1 cellular context compared by ENCODE assay signal in the genomic region with DNA sequence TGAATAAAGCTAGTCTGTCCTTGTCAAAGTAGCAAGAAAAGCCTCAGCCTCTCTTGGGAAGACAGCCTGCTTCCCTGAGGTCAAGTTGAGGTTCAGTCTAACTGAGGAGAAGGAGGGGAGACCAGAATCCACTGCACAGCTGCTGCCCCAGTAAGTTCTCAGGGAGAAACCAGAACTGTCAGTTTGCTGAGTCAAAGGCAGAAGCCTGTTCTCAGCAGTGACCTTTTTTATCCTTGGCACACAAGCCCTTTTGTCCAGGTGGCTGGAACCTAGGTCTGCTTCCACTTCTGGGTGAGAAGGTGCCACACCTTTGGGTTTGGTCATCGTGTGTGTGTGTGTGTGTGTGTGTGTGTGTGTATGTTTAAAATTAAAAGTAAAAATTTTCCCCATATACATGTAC.
TF ChIP-seq lines count a peak whose summit lies in the region.

No MANE protein-coding gene starts in this region.

TF ChIP-seq in GM12878, 131 proteins besides CTCF, POLR2A, EP300 and RAD21 (continues in another document):
- TF ChIP-seq LARP7 (IDR thresholded peaks at IDR 0.05) (no peak), TCF3 (IDR thresholded peaks at IDR 0.05; ENCODE audit: borderline replicate concordance, insufficient read depth, low read depth, low read length) (peak; percentile 97), STAT1 (conservative IDR thresholded peaks at IDR 0.05) (no peak), HDGF (IDR thresholded peaks at IDR 0.05) (no peak), ZBED1 (IDR thresholded peaks at IDR 0.05; ENCODE audit: borderline replicate concordance) (peak; percentile 88; the same call in 1 of the 2 replicates), IKZF2 (IDR thresholded peaks at IDR 0.05) (peak; percentile 82 to 84), JUND (IDR thresholded peaks at IDR 0.05; ENCODE audit: low read depth, low read length) (no peak), ATF7 (IDR thresholded peaks at IDR 0.05; ENCODE audit: low read depth) (no peak), SREBF1 (IDR thresholded peaks at IDR 0.05; ENCODE audit: low read length) (no peak), EZH2 (IDR thresholded peaks at IDR 0.05; ENCODE audit: borderline replicate concordance, control insufficient read depth, low read depth, low read length) (no peak), NBN (IDR thresholded peaks at IDR 0.05) (no peak), JUNB (IDR thresholded peaks at IDR 0.05) (peak; percentile 88), TCF7 (IDR thresholded peaks at IDR 0.05; ENCODE audit: borderline replicate concordance) (no peak), CHD1 (IDR thresholded peaks at IDR 0.05; ENCODE audit: low read depth, low read length) (no peak), GATAD2B (conservative IDR thresholded peaks at IDR 0.05; ENCODE audit: low read depth) (0 out of 2 replicates have a peak, but pooled peaks have one; percentile 55), EED (IDR thresholded peaks at IDR 0.05; ENCODE audit: low read depth) (peak; percentile 99), TARDBP (IDR thresholded peaks at IDR 0.05; ENCODE audit: borderline replicate concordance) (0 out of 2 replicates have a peak, but pooled peaks have one; percentile 30), BHLHE40 (IDR thresholded peaks at IDR 0.05; ENCODE audit: borderline replicate concordance in 1 of 2, low read depth in 2 of 2, low read length in 1 of 2) (peak in 1 of 2 experiments; percentile 5; a peak in 1 of 4 replicates), BCL11A (IDR thresholded peaks at IDR 0.05; ENCODE audit: low read depth, low read length) (peak; percentile 90), ZSCAN29 (IDR thresholded peaks at IDR 0.05) (no peak), PAX5 (IDR thresholded peaks at IDR 0.05; ENCODE audit: borderline replicate concordance, low read depth, low read length) (peak; percentile 78; the same call in 1 of the 2 replicates), TCF12 (IDR thresholded peaks at IDR 0.05; ENCODE audit: low read depth, low read length) (peak; percentile 99), YY1 (IDR thresholded peaks at IDR 0.05; ENCODE audit: low read depth, low read length) (0 out of 2 replicates have a peak, but pooled peaks have one; percentile 15), FOS (IDR thresholded peaks at IDR 0.05; ENCODE audit: borderline replicate concordance, extremely low read depth, insufficient read length) (no peak), IKZF1 (conservative IDR thresholded peaks at IDR 0.05) (peak; percentile 81), SMAD1 (IDR thresholded peaks at IDR 0.05; ENCODE audit: low read depth, partially characterized antibody) (no peak), NFIC (IDR thresholded peaks at IDR 0.05; ENCODE audit: low read depth, low read length) (no peak), IRF4 (IDR thresholded peaks at IDR 0.05; ENCODE audit: low read depth, low read length) (peak; percentile 92), WRNIP1 (IDR thresholded peaks at IDR 0.05; ENCODE audit: borderline replicate concordance, low read depth, low read length) (no peak), POLR2AphosphoS5 (IDR thresholded peaks at IDR 0.05; ENCODE audit: low read length) (peak; percentile 61), MEF2A (IDR thresholded peaks at IDR 0.05; ENCODE audit: insufficient read depth, low read depth, low read length) (peak; percentile 60; the same call in 1 of the 2 replicates), CBX3 (IDR thresholded peaks at IDR 0.05; ENCODE audit: borderline replicate concordance, low read depth) (no peak), RCOR1 (conservative IDR thresholded peaks at IDR 0.05; ENCODE audit: low read depth, low read length) (no peak), NR2F1 (conservative IDR thresholded peaks at IDR 0.05) (peak; percentile 84)
- TF ChIP-seq, protein P1, sequence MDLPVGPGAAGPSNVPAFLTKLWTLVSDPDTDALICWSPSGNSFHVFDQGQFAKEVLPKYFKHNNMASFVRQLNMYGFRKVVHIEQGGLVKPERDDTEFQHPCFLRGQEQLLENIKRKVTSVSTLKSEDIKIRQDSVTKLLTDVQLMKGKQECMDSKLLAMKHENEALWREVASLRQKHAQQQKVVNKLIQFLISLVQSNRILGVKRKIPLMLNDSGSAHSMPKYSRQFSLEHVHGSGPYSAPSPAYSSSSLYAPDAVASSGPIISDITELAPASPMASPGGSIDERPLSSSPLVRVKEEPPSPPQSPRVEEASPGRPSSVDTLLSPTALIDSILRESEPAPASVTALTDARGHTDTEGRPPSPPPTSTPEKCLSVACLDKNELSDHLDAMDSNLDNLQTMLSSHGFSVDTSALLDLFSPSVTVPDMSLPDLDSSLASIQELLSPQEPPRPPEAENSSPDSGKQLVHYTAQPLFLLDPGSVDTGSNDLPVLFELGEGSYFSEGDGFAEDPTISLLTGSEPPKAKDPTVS (IDR thresholded peaks at IDR 0.05; ENCODE audit: low read depth, low read length): no peak
- TF ChIP-seq, protein P2, sequence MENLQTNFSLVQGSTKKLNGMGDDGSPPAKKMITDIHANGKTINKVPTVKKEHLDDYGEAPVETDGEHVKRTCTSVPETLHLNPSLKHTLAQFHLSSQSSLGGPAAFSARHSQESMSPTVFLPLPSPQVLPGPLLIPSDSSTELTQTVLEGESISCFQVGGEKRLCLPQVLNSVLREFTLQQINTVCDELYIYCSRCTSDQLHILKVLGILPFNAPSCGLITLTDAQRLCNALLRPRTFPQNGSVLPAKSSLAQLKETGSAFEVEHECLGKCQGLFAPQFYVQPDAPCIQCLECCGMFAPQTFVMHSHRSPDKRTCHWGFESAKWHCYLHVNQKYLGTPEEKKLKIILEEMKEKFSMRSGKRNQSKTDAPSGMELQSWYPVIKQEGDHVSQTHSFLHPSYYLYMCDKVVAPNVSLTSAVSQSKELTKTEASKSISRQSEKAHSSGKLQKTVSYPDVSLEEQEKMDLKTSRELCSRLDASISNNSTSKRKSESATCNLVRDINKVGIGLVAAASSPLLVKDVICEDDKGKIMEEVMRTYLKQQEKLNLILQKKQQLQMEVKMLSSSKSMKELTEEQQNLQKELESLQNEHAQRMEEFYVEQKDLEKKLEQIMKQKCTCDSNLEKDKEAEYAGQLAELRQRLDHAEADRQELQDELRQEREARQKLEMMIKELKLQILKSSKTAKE (IDR thresholded peaks at IDR 0.05; ENCODE audit: low read depth, poor library complexity, severe bottlenecking): peak; percentile 65
- TF ChIP-seq, protein P3, sequence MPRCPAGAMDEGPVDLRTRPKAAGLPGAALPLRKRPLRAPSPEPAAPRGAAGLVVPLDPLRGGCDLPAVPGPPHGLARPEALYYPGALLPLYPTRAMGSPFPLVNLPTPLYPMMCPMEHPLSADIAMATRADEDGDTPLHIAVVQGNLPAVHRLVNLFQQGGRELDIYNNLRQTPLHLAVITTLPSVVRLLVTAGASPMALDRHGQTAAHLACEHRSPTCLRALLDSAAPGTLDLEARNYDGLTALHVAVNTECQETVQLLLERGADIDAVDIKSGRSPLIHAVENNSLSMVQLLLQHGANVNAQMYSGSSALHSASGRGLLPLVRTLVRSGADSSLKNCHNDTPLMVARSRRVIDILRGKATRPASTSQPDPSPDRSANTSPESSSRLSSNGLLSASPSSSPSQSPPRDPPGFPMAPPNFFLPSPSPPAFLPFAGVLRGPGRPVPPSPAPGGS (IDR thresholded peaks at IDR 0.05; ENCODE audit: borderline replicate concordance, insufficient read depth, low read depth, low read length, poor library complexity, severe bottlenecking): peak; percentile 89
- TF ChIP-seq, protein P4, sequence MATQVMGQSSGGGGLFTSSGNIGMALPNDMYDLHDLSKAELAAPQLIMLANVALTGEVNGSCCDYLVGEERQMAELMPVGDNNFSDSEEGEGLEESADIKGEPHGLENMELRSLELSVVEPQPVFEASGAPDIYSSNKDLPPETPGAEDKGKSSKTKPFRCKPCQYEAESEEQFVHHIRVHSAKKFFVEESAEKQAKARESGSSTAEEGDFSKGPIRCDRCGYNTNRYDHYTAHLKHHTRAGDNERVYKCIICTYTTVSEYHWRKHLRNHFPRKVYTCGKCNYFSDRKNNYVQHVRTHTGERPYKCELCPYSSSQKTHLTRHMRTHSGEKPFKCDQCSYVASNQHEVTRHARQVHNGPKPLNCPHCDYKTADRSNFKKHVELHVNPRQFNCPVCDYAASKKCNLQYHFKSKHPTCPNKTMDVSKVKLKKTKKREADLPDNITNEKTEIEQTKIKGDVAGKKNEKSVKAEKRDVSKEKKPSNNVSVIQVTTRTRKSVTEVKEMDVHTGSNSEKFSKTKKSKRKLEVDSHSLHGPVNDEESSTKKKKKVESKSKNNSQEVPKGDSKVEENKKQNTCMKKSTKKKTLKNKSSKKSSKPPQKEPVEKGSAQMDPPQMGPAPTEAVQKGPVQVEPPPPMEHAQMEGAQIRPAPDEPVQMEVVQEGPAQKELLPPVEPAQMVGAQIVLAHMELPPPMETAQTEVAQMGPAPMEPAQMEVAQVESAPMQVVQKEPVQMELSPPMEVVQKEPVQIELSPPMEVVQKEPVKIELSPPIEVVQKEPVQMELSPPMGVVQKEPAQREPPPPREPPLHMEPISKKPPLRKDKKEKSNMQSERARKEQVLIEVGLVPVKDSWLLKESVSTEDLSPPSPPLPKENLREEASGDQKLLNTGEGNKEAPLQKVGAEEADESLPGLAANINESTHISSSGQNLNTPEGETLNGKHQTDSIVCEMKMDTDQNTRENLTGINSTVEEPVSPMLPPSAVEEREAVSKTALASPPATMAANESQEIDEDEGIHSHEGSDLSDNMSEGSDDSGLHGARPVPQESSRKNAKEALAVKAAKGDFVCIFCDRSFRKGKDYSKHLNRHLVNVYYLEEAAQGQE (IDR thresholded peaks at IDR 0.05; ENCODE audit: low read depth, low read length): no peak
- TF ChIP-seq, protein P5, sequence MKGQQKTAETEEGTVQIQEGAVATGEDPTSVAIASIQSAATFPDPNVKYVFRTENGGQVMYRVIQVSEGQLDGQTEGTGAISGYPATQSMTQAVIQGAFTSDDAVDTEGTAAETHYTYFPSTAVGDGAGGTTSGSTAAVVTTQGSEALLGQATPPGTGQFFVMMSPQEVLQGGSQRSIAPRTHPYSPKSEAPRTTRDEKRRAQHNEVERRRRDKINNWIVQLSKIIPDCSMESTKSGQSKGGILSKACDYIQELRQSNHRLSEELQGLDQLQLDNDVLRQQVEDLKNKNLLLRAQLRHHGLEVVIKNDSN (IDR thresholded peaks at IDR 0.05; ENCODE audit: borderline replicate concordance, extremely low read length, insufficient read depth, low read depth, low read length): no peak
- TF ChIP-seq, protein P6, sequence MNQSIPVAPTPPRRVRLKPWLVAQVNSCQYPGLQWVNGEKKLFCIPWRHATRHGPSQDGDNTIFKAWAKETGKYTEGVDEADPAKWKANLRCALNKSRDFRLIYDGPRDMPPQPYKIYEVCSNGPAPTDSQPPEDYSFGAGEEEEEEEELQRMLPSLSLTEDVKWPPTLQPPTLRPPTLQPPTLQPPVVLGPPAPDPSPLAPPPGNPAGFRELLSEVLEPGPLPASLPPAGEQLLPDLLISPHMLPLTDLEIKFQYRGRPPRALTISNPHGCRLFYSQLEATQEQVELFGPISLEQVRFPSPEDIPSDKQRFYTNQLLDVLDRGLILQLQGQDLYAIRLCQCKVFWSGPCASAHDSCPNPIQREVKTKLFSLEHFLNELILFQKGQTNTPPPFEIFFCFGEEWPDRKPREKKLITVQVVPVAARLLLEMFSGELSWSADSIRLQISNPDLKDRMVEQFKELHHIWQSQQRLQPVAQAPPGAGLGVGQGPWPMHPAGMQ (IDR thresholded peaks at IDR 0.05; ENCODE audit: borderline replicate concordance): no peak
- TF ChIP-seq, protein P7, sequence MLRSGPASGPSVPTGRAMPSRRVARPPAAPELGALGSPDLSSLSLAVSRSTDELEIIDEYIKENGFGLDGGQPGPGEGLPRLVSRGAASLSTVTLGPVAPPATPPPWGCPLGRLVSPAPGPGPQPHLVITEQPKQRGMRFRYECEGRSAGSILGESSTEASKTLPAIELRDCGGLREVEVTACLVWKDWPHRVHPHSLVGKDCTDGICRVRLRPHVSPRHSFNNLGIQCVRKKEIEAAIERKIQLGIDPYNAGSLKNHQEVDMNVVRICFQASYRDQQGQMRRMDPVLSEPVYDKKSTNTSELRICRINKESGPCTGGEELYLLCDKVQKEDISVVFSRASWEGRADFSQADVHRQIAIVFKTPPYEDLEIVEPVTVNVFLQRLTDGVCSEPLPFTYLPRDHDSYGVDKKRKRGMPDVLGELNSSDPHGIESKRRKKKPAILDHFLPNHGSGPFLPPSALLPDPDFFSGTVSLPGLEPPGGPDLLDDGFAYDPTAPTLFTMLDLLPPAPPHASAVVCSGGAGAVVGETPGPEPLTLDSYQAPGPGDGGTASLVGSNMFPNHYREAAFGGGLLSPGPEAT (IDR thresholded peaks at IDR 0.05; ENCODE audit: low read depth): peak; percentile 59
- TF ChIP-seq, protein P8, sequence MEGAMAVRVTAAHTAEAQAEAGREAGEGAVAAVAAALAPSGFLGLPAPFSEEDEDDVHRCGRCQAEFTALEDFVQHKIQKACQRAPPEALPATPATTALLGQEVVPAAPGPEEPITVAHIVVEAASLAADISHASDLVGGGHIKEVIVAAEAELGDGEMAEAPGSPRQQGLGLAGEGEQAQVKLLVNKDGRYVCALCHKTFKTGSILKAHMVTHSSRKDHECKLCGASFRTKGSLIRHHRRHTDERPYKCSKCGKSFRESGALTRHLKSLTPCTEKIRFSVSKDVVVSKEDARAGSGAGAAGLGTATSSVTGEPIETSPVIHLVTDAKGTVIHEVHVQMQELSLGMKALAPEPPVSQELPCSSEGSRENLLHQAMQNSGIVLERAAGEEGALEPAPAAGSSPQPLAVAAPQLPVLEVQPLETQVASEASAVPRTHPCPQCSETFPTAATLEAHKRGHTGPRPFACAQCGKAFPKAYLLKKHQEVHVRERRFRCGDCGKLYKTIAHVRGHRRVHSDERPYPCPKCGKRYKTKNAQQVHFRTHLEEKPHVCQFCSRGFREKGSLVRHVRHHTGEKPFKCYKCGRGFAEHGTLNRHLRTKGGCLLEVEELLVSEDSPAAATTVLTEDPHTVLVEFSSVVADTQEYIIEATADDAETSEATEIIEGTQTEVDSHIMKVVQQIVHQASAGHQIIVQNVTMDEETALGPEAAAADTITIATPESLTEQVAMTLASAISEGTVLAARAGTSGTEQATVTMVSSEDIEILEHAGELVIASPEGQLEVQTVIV (IDR thresholded peaks at IDR 0.05; ENCODE audit: borderline replicate concordance, partially characterized antibody): no peak
- TF ChIP-seq, protein P9, sequence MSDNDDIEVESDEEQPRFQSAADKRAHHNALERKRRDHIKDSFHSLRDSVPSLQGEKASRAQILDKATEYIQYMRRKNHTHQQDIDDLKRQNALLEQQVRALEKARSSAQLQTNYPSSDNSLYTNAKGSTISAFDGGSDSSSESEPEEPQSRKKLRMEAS (IDR thresholded peaks at IDR 0.05; ENCODE audit: low read depth, low read length): no peak
